ENCODE assay signal across 8 cellular contexts in the genomic region with DNA sequence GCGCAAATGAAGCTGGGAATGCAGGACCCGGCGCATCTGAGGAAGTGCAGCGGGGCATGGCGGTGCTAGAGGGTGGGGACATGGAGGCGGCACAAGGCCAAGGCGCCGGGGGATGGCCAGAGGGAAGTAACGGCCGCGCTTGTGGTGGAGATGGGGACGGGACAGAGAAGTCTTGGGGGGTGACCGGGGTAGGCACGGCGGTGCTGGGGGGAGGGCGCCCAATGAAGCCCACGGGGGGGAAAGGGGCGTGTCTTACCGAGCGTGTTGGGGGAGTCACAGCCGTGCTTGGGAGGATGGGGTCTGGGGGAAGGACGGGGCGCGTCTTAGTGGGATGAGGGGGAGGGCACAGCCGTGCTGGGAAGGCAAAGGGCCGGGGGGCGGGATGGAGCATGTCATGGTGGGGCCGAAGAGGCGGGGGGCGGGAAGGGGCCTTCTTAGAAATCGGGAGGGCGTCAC. TPM values are rescaled to one million over a fixed set of nuclear protein-coding genes. Genes with fewer than 3 reads are reported as not detected.
A peak's percentile ranks its signal among the peaks of the same experiment; 100 is the strongest.
DNase-seq lines count a peak whose midpoint lies in the region; ATAC-seq and TF ChIP-seq lines count a peak whose summit lies in the region.

No MANE protein-coding gene starts in this region.

- peaks cover 0 to 4% of the 10 kb centered on the region in 2 donors for H3K9me3 Mint-ChIP-seq in activated T-cell treated with anti-CD3 and anti-CD28 coated beads, Interleukin-2, amount 50 U/mL, for 72 hours

- DNase-seq in GM03348 (ENCODE audit: low spot score) (peak; percentile 29), heart right ventricle (peak; percentile 34 to 58), posterior cingulate gyrus (peak in 8 of 10 donors; percentile 8 to 85 (median 28)), NAMALWA (ENCODE audit: low spot score) (no peak), NCI-H2029 treated with DMSO at 0.1 percent for 48 hours (lab: John Stamatoyannopoulos, UW) (no peak), DMS 273 (lab: John Stamatoyannopoulos, UW; ENCODE audit: unreplicated experiment) (no peak), NCI-H2171 (lab: John Stamatoyannopoulos, UW) (no peak)
- no peak for DNase-seq in activated T-cell treated with anti-CD3 and anti-CD28 coated beads, Interleukin-2, amount 50 U/mL, for 72 hours

- H3K4me1 Mint-ChIP-seq in activated T-cell treated with anti-CD3 and anti-CD28 coated beads, Interleukin-2, amount 50 U/mL, for 72 hours (ENCODE audit: low read depth), result no peaks in the 10 kb centered on the region

- TF ChIP-seq CTCF in heart right ventricle (IDR thresholded peaks at IDR 0.05), result no peak

- peak in 1 of 2 donors; percentile 8 for ATAC-seq in activated T-cell treated with anti-CD3 and anti-CD28 coated beads, Interleukin-2, amount 50 U/mL, for 72 hours (replicated peaks in 1 of 2)
- ATAC-seq in heart right ventricle, result peak; percentile 31 to 69 (median 50)

- peak overlapping the region in 9 of 10 donors; percentile 52 to 99 (median 95) for H3K27ac ChIP-seq in heart right ventricle

- H3K4me1 ChIP-seq in heart right ventricle, result peaks cover 0 to 8% (median 0%) of the 10 kb centered on the region in 9 donors

- peak overlapping the region in 9 of 10 donors; percentile 55 to 93 (median 68) for H3K4me3 ChIP-seq in heart right ventricle

- peaks cover 0 to 6% of the 10 kb centered on the region in 2 donors for H3K36me3 Mint-ChIP-seq in activated T-cell treated with anti-CD3 and anti-CD28 coated beads, Interleukin-2, amount 50 U/mL, for 72 hours (ENCODE audit: insufficient read depth in 2 of 2)

- H3K4me3 Mint-ChIP-seq in activated T-cell treated with anti-CD3 and anti-CD28 coated beads, Interleukin-2, amount 50 U/mL, for 72 hours, result peak overlapping the region; percentile 58 to 79

- H3K27me3 ChIP-seq in heart right ventricle, result peaks cover 0 to 13% (median 0%) of the 10 kb centered on the region in 7 donors

- 3 to 13% methylated on average over 18 to 30 of the region's 32 CpGs for WGBS in heart right ventricle, 2 donors

- H3K27ac Mint-ChIP-seq in activated T-cell treated with anti-CD3 and anti-CD28 coated beads, Interleukin-2, amount 50 U/mL, for 72 hours, result no peak overlapping the region

- H3K36me3 ChIP-seq in heart right ventricle, result peaks cover 0 to 12% (median 0%) of the 10 kb centered on the region in 9 donors

- intact Hi-C loops in heart right ventricle (cut with DNase I) (no loop called here), posterior cingulate gyrus (cut with DNase I) (no loop called here)

- peaks cover 0 to 18% (median 0%) of the 10 kb centered on the region in 11 donors for H3K9me3 ChIP-seq in heart right ventricle

- H3K27me3 Mint-ChIP-seq in activated T-cell treated with anti-CD3 and anti-CD28 coated beads, Interleukin-2, amount 50 U/mL, for 72 hours (ENCODE audit: low read depth), result peaks cover 16% of the 10 kb centered on the region

RNA-seq across cellular contexts. Expression of a gene that starts 1.0 kb away (rescaled TPM):
- 1 to 10 TPM; 1.5 to 2.4 TPM for total RNA-seq in activated T-cell treated with anti-CD3 and anti-CD28 coated beads, Interleukin-2, amount 50 U/mL, for 72 hours
- 10 to 100 TPM in 4 of 10 donors, 1 to 10 TPM in 6; 4.6 to 19.0 (median 8.8) TPM for total RNA-seq in heart right ventricle
- 1 to 10 TPM; 4.2 to 5.8 TPM for polyA plus RNA-seq in heart right ventricle

Comparison
In these comparisons a context has a peak if more than half of its experiments do, and no peak if none do; other contexts are left out.
1. DNase-seq: peak in GM03348 (single experiment), heart right ventricle (2 of 2) and posterior cingulate gyrus (8 of 10); none in activated T-cell treated with anti-CD3 and anti-CD28 coated beads, Interleukin-2, amount 50 U/mL, for 72 hours (0 of 2), NAMALWA (single experiment), NCI-H2029 treated with DMSO at 0.1 percent for 48 hours (single experiment), DMS 273 (single experiment) and NCI-H2171 (single experiment).